In genomic region chr2:14492920-14493503, GRCh38 we compare ENCODE assay signal across 11 cellular contexts.
A peak's percentile ranks its signal among the peaks of the same experiment; 100 is the strongest.
DNase-seq lines count a peak whose midpoint lies in the region; ATAC-seq and TF ChIP-seq lines count a peak whose summit lies in the region.
"Had no signal": no experiment of that assay in that cellular context is flagged by ENCODE, and none has a peak within 500 bp of the region (broad histone marks: within the 10 kb centered on the region; RNA-seq: fewer than 3 reads in every experiment).

No MANE protein-coding gene starts in this region.

- no peaks in the 10 kb centered on the region for H3K27me3 ChIP-seq in foreskin keratinocyte

- peaks cover 18% of the 10 kb centered on the region for H3K4me1 ChIP-seq in foreskin keratinocyte

- peak overlapping the region; percentile 32 for H3K27ac ChIP-seq in foreskin keratinocyte

- TF ChIP-seq CTCF in HFFc6 (IDR thresholded peaks at IDR 0.05) = no peak
- TF ChIP-seq CTCF in WI38 (IDR thresholded peaks at IDR 0.05; ENCODE audit: low read depth, low read length) = no peak
- no peak for TF ChIP-seq CTCF in foreskin keratinocyte (conservative IDR thresholded peaks at IDR 0.05)
- no peak for TF ChIP-seq CTCF in osteocyte (IDR thresholded peaks at IDR 0.05)

- peak overlapping the region; percentile 14 for H3K4me3 ChIP-seq in WI38 (ENCODE audit: low read depth, low read length)

- peak overlapping the region; percentile 70 for H3K4me3 Mint-ChIP-seq in HFFc6
- H3K4me3 Mint-ChIP-seq in osteocyte (ENCODE audit: unreplicated experiment) = no peak overlapping the region
- H3K4me3 Mint-ChIP-seq: natural killer cell treated with Interleukin-12 subunit alpha and Interleukin-12 subunit beta and Interleukin-15 and Interleukin-18, amount 100 ng/mL, for 72 hours; stimulated activated naive CD8-positive, alpha-beta T cell treated with anti-CD3 and anti-CD28 coated beads, Interleukin-15, Interleukin-2, amounts not matched to agents 100 ng/mL and 50 ng/mL, for 24 hours had no signal

- DNase-seq in HFFc6 (peak; percentile 94), foreskin keratinocyte (peak; percentile 94 to 97), stromal cell of bone marrow (ENCODE audit: low read depth) (peak; percentile 71), osteocyte (ENCODE audit: extremely low spot score, unreplicated experiment) (no peak)
- DNase-seq: H7, NCI-H1417 had no signal

- H3K27me3 Mint-ChIP-seq in HFFc6 (ENCODE audit: insufficient read depth) (no peaks in the 10 kb centered on the region), osteocyte (ENCODE audit: unreplicated experiment) (no peaks in the 10 kb centered on the region)
- H3K27me3 Mint-ChIP-seq: natural killer cell treated with Interleukin-12 subunit alpha and Interleukin-12 subunit beta and Interleukin-15 and Interleukin-18, amount 100 ng/mL, for 72 hours; stimulated activated naive CD8-positive, alpha-beta T cell treated with anti-CD3 and anti-CD28 coated beads, Interleukin-15, Interleukin-2, amounts not matched to agents 100 ng/mL and 50 ng/mL, for 24 hours had no signal

- H3K36me3 Mint-ChIP-seq in HFFc6 (ENCODE audit: low read depth) (no peaks in the 10 kb centered on the region), osteocyte (ENCODE audit: unreplicated experiment) (no peaks in the 10 kb centered on the region)
- H3K36me3 Mint-ChIP-seq: natural killer cell treated with Interleukin-12 subunit alpha and Interleukin-12 subunit beta and Interleukin-15 and Interleukin-18, amount 100 ng/mL, for 72 hours had no signal

- H3K4me1 Mint-ChIP-seq in HFFc6 (ENCODE audit: low read depth) (peaks cover 40% of the 10 kb centered on the region), osteocyte (ENCODE audit: unreplicated experiment) (no peaks in the 10 kb centered on the region)

- H3K9me3 Mint-ChIP-seq in HFFc6 (no peaks in the 10 kb centered on the region), osteocyte (ENCODE audit: unreplicated experiment) (peaks cover 16% of the 10 kb centered on the region)
- H3K9me3 Mint-ChIP-seq: stimulated activated naive CD8-positive, alpha-beta T cell treated with anti-CD3 and anti-CD28 coated beads, Interleukin-15, Interleukin-2, amounts not matched to agents 100 ng/mL and 50 ng/mL, for 24 hours had no signal

- H3K27ac Mint-ChIP-seq in HFFc6 (peak overlapping the region; percentile 81), osteocyte (ENCODE audit: unreplicated experiment) (no peak overlapping the region)
- H3K27ac Mint-ChIP-seq: natural killer cell treated with Interleukin-12 subunit alpha and Interleukin-12 subunit beta and Interleukin-15 and Interleukin-18, amount 100 ng/mL, for 72 hours; stimulated activated naive CD8-positive, alpha-beta T cell treated with anti-CD3 and anti-CD28 coated beads, Interleukin-15, Interleukin-2, amounts not matched to agents 100 ng/mL and 50 ng/mL, for 24 hours had no signal

- ATAC-seq in foreskin keratinocyte = peak; percentile 100
- no peak for ATAC-seq in HG02763 (IDR thresholded peaks at IDR 0.05; ENCODE audit: unreplicated experiment)
- ATAC-seq in GM21825 (IDR thresholded peaks at IDR 0.05; ENCODE audit: unreplicated experiment) = no peak
- ATAC-seq: natural killer cell treated with Interleukin-12 subunit alpha and Interleukin-12 subunit beta and Interleukin-15 and Interleukin-18, amount 100 ng/mL, for 72 hours had no signal
